In the genomic region with DNA sequence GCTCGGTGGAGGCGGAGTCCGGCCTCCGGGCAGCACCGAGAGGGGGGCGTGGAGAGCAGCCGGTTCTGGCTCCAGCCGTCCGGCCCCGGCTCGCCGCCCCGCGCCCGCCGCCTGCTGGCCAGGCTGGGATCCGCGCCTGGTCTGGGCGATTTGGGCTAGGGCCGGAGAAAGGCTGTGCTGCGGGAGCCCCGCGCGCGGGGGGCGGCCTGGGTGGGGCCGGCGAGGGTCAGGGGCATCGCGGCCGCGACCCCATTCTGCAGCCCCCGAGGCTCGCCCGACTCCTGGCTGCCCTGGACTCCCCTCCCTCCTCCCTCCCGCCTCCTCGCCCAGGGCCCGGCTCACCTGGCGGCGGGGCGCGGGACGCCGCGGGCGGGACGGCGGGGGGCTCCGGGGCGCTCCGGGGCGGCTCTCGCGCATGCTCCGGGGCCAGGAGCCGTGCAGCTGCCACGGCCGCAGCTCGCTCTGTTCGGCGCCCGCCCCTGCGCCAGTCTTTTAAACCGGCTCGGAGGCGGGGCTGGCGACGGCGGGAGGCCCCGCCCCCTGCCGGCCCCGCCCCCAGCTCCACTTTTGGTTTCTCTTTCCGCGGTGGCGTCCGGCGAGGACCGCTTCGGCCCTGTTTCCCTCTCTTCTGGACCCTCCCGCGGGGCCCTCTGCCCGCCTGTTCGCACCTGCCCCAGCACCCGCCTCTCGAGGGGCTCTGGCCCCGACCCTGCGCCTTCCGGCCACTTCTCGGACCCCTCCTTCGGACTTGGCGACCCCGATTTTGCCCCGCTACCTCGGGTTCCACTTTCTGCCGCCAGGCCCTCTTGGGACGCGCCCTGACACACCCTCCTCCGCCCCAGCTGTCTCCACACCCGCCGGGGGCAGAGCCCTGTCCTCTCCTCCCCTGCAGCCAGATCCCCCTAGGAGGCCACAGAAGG, we compare ENCODE assay signal across 1 cellular context.
TF ChIP-seq lines count a peak whose summit lies in the region.

A gene with protein sequence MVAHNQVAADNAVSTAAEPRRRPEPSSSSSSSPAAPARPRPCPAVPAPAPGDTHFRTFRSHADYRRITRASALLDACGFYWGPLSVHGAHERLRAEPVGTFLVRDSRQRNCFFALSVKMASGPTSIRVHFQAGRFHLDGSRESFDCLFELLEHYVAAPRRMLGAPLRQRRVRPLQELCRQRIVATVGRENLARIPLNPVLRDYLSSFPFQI (minus strand): TSS at position 468 of the 920 bp plus-strand sequence. CDS start 726 bp downstream, outside the sequence.

TF ChIP-seq in neural cell, 6 proteins besides CTCF, POLR2A, EP300 and RAD21:
- TF ChIP-seq, protein P1, sequence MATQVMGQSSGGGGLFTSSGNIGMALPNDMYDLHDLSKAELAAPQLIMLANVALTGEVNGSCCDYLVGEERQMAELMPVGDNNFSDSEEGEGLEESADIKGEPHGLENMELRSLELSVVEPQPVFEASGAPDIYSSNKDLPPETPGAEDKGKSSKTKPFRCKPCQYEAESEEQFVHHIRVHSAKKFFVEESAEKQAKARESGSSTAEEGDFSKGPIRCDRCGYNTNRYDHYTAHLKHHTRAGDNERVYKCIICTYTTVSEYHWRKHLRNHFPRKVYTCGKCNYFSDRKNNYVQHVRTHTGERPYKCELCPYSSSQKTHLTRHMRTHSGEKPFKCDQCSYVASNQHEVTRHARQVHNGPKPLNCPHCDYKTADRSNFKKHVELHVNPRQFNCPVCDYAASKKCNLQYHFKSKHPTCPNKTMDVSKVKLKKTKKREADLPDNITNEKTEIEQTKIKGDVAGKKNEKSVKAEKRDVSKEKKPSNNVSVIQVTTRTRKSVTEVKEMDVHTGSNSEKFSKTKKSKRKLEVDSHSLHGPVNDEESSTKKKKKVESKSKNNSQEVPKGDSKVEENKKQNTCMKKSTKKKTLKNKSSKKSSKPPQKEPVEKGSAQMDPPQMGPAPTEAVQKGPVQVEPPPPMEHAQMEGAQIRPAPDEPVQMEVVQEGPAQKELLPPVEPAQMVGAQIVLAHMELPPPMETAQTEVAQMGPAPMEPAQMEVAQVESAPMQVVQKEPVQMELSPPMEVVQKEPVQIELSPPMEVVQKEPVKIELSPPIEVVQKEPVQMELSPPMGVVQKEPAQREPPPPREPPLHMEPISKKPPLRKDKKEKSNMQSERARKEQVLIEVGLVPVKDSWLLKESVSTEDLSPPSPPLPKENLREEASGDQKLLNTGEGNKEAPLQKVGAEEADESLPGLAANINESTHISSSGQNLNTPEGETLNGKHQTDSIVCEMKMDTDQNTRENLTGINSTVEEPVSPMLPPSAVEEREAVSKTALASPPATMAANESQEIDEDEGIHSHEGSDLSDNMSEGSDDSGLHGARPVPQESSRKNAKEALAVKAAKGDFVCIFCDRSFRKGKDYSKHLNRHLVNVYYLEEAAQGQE (IDR thresholded peaks at IDR 0.05; ENCODE audit: borderline replicate concordance) = no peak
- TF ChIP-seq POLR2AphosphoS5 (IDR thresholded peaks at IDR 0.05) = peak; percentile 56
- peak; percentile 44 for TF ChIP-seq MXI1 (conservative IDR thresholded peaks at IDR 0.05; ENCODE audit: poor library complexity, severe bottlenecking)
- TF ChIP-seq TAF1 (IDR thresholded peaks at IDR 0.05; ENCODE audit: low read depth) = peak; percentile 37
- TF ChIP-seq SMC3 (conservative IDR thresholded peaks at IDR 0.05; ENCODE audit: poor library complexity) = peak; percentile 68
- no peak for TF ChIP-seq EZH2 (IDR thresholded peaks at IDR 0.05; ENCODE audit: borderline replicate concordance, insufficient read depth, low read length, poor library complexity, severe bottlenecking)
